ENCODE assay signal across 13 cellular contexts in the genomic region with DNA sequence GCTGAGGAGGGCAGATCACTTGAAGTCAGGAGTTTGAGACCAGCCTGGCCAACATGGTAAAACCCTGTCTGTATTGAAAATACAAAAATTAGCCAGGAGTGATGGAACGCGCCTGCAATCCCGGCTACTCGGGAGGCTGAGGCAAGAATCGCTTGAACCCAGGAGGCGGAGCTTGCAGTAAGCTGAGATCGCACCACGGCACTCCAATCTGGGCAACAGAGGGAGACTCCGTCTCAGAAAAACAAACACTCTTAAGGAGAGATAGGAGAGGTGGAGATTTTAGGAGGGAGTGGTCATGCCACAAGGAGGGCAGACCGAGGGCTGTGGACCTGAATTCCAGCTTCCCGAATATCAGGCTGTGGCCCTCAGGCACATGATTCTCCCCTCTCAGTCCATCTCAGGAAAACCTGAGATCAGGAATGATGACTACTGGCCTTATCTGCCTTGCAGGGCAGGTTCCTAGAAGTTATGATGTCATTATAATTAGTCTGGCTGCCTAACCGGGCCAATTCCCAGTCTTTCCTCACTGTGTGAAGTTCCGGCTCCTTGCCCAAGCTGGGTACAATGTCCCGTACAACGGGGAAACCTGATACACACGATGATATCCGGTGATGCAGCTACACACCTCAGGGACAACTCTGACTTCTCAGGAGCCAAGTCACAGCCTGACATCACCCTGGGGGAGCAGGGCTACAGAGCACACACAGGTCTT. TPM values are rescaled to one million over a fixed set of nuclear protein-coding genes. Genes with fewer than 3 reads are reported as not detected.
DNase-seq lines count a peak whose midpoint lies in the region; ATAC-seq, FAIRE-seq and TF ChIP-seq lines count a peak whose summit lies in the region.
"Had no signal": no experiment of that assay in that cellular context is flagged by ENCODE, and none has a peak within 500 bp of the region (broad histone marks: within the 10 kb centered on the region; RNA-seq: fewer than 3 reads in every experiment).

No MANE protein-coding gene starts in this region.

- H3K4me3 ChIP-seq in PC-9 (peak overlapping the region; percentile 39; the same call in 1 of the 2 replicates), parathyroid adenoma (ENCODE audit: low read depth, low read length) (no peak overlapping the region)

- no peaks in the 10 kb centered on the region for H3K9me3 Mint-ChIP-seq in endothelial cell (ENCODE audit: unreplicated experiment)
- H3K9me3 Mint-ChIP-seq: stimulated activated naive CD8-positive, alpha-beta T cell treated with anti-CD3 and anti-CD28 coated beads, Interleukin-15, amount 100 ng/mL, for 72 hours had no signal

- H3K27ac Mint-ChIP-seq in endothelial cell (ENCODE audit: unreplicated experiment), result no peak overlapping the region

- BruUV-seq in PC-9 (replicated peaks; lab: Mats Ljungman, UMichigan), result TSS peak; percentile 30

- CTCF ChIA-PET in PC-9 (lab: Charles Lee), result no interaction called here

- H3K36me3 ChIP-seq in PC-9 (ENCODE audit: low read depth) (peaks cover 11% of the 10 kb centered on the region), parathyroid adenoma (ENCODE audit: control insufficient read depth, insufficient read depth, low read length) (no peaks in the 10 kb centered on the region)

- H3K79me2 ChIP-seq in PC-9 (ENCODE audit: low read depth) (peaks cover 78% of the 10 kb centered on the region), parathyroid adenoma (peaks cover 27% of the 10 kb centered on the region)

- TF ChIP-seq CTCF in PC-9 (conservative IDR thresholded peaks at IDR 0.05), result no peak
- no peak for TF ChIP-seq CTCF in endothelial cell (IDR thresholded peaks at IDR 0.05; ENCODE audit: unreplicated experiment)
- no peak for TF ChIP-seq CTCF in parathyroid adenoma (IDR thresholded peaks at IDR 0.05)

- peak; percentile 36 for DNase-seq in SIG-M5 treated with dmso at 0.1 percent for 504 hours (lab: John Stamatoyannopoulos, UW; ENCODE audit: unreplicated experiment)
- DNase-seq in SIG-M5 (lab: John Stamatoyannopoulos, UW), result no peak
- peak; percentile 73 to 87 for DNase-seq in PC-9
- no peak for DNase-seq in endothelial cell (ENCODE audit: low spot score)
- DNase-seq in urothelium cell line (ENCODE audit: low spot score), result no peak
- no peak for DNase-seq in activated effector memory CD4-positive, alpha-beta T cell treated with anti-CD3 and anti-CD28 coated beads, Interleukin-2, amount 50 U/mL, for 16 hours
- DNase-seq: 8988T; DMS153; NCI-H1417; NCI-H748 treated with DMSO at 0.1 percent for 48 hours; stimulated activated naive CD8-positive, alpha-beta T cell treated with anti-CD3 and anti-CD28 coated beads, Interleukin-15, amount 100 ng/mL, for 72 hours had no signal

- H3K27me3 Mint-ChIP-seq in endothelial cell (ENCODE audit: unreplicated experiment), result peaks cover 18% of the 10 kb centered on the region
- H3K27me3 Mint-ChIP-seq: stimulated activated naive CD8-positive, alpha-beta T cell treated with anti-CD3 and anti-CD28 coated beads, Interleukin-15, amount 100 ng/mL, for 72 hours had no signal

- intact Hi-C loops in PC-9 (cut with micrococcal nuclease; ENCODE audit: unreplicated experiment), result loop anchor here (1.0 to 5.0 kb wide), 2 partner anchors 59 to 143 kb away; a partner anchor contains a TSS

- peaks cover 18% of the 10 kb centered on the region for H3K4me1 Mint-ChIP-seq in endothelial cell (ENCODE audit: unreplicated experiment)

- H4K20me1 ChIP-seq in PC-9 (ENCODE audit: insufficient read depth), result peaks cover 9% of the 10 kb centered on the region; the same call in 1 of the 2 replicates

- no peaks in the 10 kb centered on the region for H3K9me2 ChIP-seq in PC-9 (ENCODE audit: insufficient read depth)

- H3K9me3 ChIP-seq in PC-9 (ENCODE audit: insufficient read depth, low read depth) (no peaks in the 10 kb centered on the region), parathyroid adenoma (ENCODE audit: control insufficient read depth, low read length) (no peaks in the 10 kb centered on the region)

- no peak for FAIRE-seq in urothelium cell line (lab: Jason Lieb, UNC)

- H3K9ac ChIP-seq in parathyroid adenoma, result no peak overlapping the region

- peak overlapping the region; percentile 62 for H3K4me3 Mint-ChIP-seq in endothelial cell (ENCODE audit: unreplicated experiment)

- H3K36me3 Mint-ChIP-seq in endothelial cell (ENCODE audit: low read depth, unreplicated experiment), result peaks cover 22% of the 10 kb centered on the region

- peaks cover 65% of the 10 kb centered on the region for H3F3A ChIP-seq in PC-9 (ENCODE audit: insufficient read depth, low read depth)

- H3K4me1 ChIP-seq in PC-9 (replicated peaks; ENCODE audit: insufficient read depth) (peaks cover 54% of the 10 kb centered on the region), parathyroid adenoma (peaks cover 17% of the 10 kb centered on the region)

- POLR2A ChIA-PET in PC-9 (lab: Charles Lee; ENCODE audit: unreplicated experiment), result interaction anchor here (0.6 to 0.7 kb wide), 4 partner anchors 27 to 1261 kb away, joined by 3 to 10 read pairs (median 3); no protein-coding TSS in a partner anchor

- H2AFZ ChIP-seq in PC-9, result no peak overlapping the region
- no peak overlapping the region for H2AFZ ChIP-seq in parathyroid adenoma

- H3K27me3 ChIP-seq in PC-9 (ENCODE audit: insufficient read depth, low read depth) (no peaks in the 10 kb centered on the region), parathyroid adenoma (ENCODE audit: control insufficient read depth, insufficient read depth, low read length) (no peaks in the 10 kb centered on the region)

- peak overlapping the region; percentile 93 for H3K27ac ChIP-seq in PC-9
- H3K27ac ChIP-seq in parathyroid adenoma, result no peak overlapping the region

- peak overlapping the region; percentile 94 for H3K4me2 ChIP-seq in PC-9
- peak overlapping the region; percentile 37 for H3K4me2 ChIP-seq in parathyroid adenoma (ENCODE audit: low read length)

- ATAC-seq in GM19035 (IDR thresholded peaks at IDR 0.05; ENCODE audit: unreplicated experiment), result no peak
- ATAC-seq: stimulated activated naive CD8-positive, alpha-beta T cell treated with anti-CD3 and anti-CD28 coated beads, Interleukin-15, amount 100 ng/mL, for 72 hours had no signal

RNA-seq across cellular contexts. Expression of a gene that starts 2.5 kb away (rescaled TPM):
- 61.0 and 65.3 TPM in 2 replicates for total RNA-seq in PC-9 (2021)
- total RNA-seq in endothelial cell (ENCODE audit: unreplicated experiment), result 29.7 TPM

RNA-seq across cellular contexts. Expression of a gene that starts 27.5 kb away (rescaled TPM):
- total RNA-seq in PC-9 (2021) (47.7 and 52.9 TPM in 2 replicates), endothelial cell (ENCODE audit: unreplicated experiment) (66.5 TPM)

RNA-seq across cellular contexts. Expression of a gene that starts 58.2 kb away (rescaled TPM):
- total RNA-seq in PC-9 (2021) (11.9 and 13.0 TPM in 2 replicates), endothelial cell (ENCODE audit: unreplicated experiment) (13.3 TPM)

Comparison
In these comparisons a context has a peak if more than half of its experiments do, and no peak if none do; other contexts are left out.
1. DNase-seq: peak in SIG-M5 treated with dmso at 0.1 percent for 504 hours (single experiment) and PC-9 (2 of 2); none in SIG-M5 (single experiment), endothelial cell (single experiment), urothelium cell line (single experiment) and activated effector memory CD4-positive, alpha-beta T cell treated with anti-CD3 and anti-CD28 coated beads, Interleukin-2, amount 50 U/mL, for 16 hours (single experiment).